1 cellular context compared by ENCODE assay signal in genomic region chr11:46366260-46366659, GRCh38.
TF ChIP-seq lines count a peak whose summit lies in the region.

No MANE protein-coding gene starts in this region.

TF ChIP-seq in GM12878, 131 proteins besides CTCF, POLR2A, EP300 and RAD21:
- TF ChIP-seq EGR1 (IDR thresholded peaks at IDR 0.05; ENCODE audit: borderline replicate concordance in 1 of 2, low read depth in 2 of 2, low read length in 2 of 2) (no peak), ZNF24 (IDR thresholded peaks at IDR 0.05) (no peak), BCL11A (IDR thresholded peaks at IDR 0.05; ENCODE audit: low read depth, low read length) (no peak), HDGF (IDR thresholded peaks at IDR 0.05) (no peak), ELK1 (IDR thresholded peaks at IDR 0.05; ENCODE audit: low read depth, low read length) (no peak), MYB (IDR thresholded peaks at IDR 0.05; ENCODE audit: borderline replicate concordance, low read depth, low read length) (no peak), MTA2 (IDR thresholded peaks at IDR 0.05; ENCODE audit: low read depth) (no peak)
- TF ChIP-seq, protein P1, sequence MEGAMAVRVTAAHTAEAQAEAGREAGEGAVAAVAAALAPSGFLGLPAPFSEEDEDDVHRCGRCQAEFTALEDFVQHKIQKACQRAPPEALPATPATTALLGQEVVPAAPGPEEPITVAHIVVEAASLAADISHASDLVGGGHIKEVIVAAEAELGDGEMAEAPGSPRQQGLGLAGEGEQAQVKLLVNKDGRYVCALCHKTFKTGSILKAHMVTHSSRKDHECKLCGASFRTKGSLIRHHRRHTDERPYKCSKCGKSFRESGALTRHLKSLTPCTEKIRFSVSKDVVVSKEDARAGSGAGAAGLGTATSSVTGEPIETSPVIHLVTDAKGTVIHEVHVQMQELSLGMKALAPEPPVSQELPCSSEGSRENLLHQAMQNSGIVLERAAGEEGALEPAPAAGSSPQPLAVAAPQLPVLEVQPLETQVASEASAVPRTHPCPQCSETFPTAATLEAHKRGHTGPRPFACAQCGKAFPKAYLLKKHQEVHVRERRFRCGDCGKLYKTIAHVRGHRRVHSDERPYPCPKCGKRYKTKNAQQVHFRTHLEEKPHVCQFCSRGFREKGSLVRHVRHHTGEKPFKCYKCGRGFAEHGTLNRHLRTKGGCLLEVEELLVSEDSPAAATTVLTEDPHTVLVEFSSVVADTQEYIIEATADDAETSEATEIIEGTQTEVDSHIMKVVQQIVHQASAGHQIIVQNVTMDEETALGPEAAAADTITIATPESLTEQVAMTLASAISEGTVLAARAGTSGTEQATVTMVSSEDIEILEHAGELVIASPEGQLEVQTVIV (IDR thresholded peaks at IDR 0.05; ENCODE audit: borderline replicate concordance, partially characterized antibody), result no peak
- TF ChIP-seq, protein P2, sequence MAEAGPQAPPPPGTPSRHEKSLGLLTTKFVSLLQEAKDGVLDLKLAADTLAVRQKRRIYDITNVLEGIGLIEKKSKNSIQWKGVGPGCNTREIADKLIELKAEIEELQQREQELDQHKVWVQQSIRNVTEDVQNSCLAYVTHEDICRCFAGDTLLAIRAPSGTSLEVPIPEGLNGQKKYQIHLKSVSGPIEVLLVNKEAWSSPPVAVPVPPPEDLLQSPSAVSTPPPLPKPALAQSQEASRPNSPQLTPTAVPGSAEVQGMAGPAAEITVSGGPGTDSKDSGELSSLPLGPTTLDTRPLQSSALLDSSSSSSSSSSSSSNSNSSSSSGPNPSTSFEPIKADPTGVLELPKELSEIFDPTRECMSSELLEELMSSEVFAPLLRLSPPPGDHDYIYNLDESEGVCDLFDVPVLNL (IDR thresholded peaks at IDR 0.05; ENCODE audit: low read depth, low read length), result no peak
- TF ChIP-seq, protein P3, sequence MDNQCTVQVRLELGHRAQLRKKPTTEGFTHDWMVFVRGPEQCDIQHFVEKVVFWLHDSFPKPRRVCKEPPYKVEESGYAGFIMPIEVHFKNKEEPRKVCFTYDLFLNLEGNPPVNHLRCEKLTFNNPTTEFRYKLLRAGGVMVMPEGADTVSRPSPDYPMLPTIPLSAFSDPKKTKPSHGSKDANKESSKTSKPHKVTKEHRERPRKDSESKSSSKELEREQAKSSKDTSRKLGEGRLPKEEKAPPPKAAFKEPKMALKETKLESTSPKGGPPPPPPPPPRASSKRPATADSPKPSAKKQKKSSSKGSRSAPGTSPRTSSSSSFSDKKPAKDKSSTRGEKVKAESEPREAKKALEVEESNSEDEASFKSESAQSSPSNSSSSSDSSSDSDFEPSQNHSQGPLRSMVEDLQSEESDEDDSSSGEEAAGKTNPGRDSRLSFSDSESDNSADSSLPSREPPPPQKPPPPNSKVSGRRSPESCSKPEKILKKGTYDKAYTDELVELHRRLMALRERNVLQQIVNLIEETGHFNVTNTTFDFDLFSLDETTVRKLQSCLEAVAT (IDR thresholded peaks at IDR 0.05), result no peak
